8 cellular contexts compared by ENCODE assay signal in the genomic region with DNA sequence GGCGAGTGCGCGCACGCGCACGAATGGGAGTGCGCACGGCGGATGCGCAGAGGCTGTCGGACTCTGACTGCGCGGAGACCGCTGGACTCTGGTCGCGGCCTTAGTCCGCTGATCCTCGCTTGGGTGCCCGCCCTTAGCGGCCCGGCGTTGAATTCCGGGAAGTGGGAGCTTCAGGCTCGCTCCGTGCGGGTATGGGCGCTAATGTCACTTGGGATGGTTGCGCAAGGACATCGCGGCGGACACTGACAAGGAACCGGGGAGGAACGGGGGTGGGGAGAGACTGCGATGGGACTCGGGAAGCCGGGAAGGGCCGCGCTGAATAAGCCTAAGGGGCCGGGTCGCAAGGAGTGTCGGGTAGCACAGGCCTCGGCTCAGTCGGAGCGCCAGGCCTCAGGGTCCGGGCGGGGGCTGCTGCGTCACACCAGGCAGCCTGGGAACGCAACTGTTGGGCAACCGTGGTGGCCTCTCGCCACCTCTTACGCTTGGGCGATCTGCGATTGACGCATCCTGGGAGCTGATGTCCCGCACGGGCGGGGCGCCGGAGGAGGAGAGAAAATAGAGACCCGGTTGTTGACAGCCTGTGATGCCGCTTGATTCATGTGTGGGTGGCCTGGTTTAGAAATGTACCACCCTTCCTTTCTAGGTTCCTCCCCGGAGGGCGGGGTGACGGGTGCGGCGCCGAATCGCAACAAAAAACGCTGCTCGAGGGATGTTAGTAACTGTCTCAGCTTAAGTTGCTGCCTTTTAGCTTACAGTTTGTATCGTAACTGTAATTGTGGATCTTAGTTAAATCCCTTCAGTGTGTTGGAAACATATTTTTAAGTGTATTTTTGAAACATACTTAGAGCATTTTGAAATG. TPM values are rescaled to one million over a fixed set of nuclear protein-coding genes. Genes with fewer than 3 reads are reported as not detected.
A peak's percentile ranks its signal among the peaks of the same experiment; 100 is the strongest.
DNase-seq lines count a peak whose midpoint lies in the region; ATAC-seq and TF ChIP-seq lines count a peak whose summit lies in the region.

No MANE protein-coding gene starts in this region.

- peak overlapping the region; percentile 95 for H3K9ac ChIP-seq in mammary epithelial cell (ENCODE audit: insufficient read depth, low read length)

- in situ Hi-C loops in mammary epithelial cell (cut with MboI; ENCODE audit: low sequenced_read_pairs in 2 of 2), result no loop called here

- H2AFZ ChIP-seq in mammary epithelial cell (ENCODE audit: low read depth, low read length), result peak overlapping the region; percentile 86

- dilution Hi-C loops in mammary epithelial cell (cut with HindIII; ENCODE audit: low sequenced_read_pairs), result no loop called here

- peak; percentile 96 for DNase-seq in A673 (ENCODE audit: low spot score)
- DNase-seq in NCI-H2171 (lab: John Stamatoyannopoulos, UW), result peak; percentile 59
- DNase-seq in WERI-Rb-1, result peak; percentile 92
- peak; percentile 97 for DNase-seq in mammary epithelial cell
- peak; percentile 81 for DNase-seq in iPS-NIHi11 (ENCODE audit: low spot score)

- H3K27me3 ChIP-seq in A673 (replicated peaks; ENCODE audit: insufficient read depth, low read depth, low read length, poor library complexity), result no peaks in the 10 kb centered on the region
- no peaks in the 10 kb centered on the region for H3K27me3 ChIP-seq in WERI-Rb-1 (ENCODE audit: insufficient read depth, low read depth, severe bottlenecking)
- no peaks in the 10 kb centered on the region for H3K27me3 ChIP-seq in mammary epithelial cell (ENCODE audit: insufficient read depth, low read length)

- H3K4me2 ChIP-seq in mammary epithelial cell (ENCODE audit: insufficient read depth, low read depth, low read length), result peak overlapping the region; percentile 72

- no peaks in the 10 kb centered on the region for H3K9me3 ChIP-seq in A673 (ENCODE audit: low read depth, low read length, poor library complexity, severe bottlenecking)
- no peaks in the 10 kb centered on the region for H3K9me3 ChIP-seq in WERI-Rb-1 (ENCODE audit: severe bottlenecking)
- no peaks in the 10 kb centered on the region for H3K9me3 ChIP-seq in mammary epithelial cell (replicated peaks; ENCODE audit: insufficient read depth, low read length)

- intact Hi-C loops in A673 (cut with micrococcal nuclease; ENCODE audit: unreplicated experiment) (loop anchor here (5.0 kb wide), 2 partner anchors 103 to 157 kb away; a partner anchor contains a TSS), mammary epithelial cell (cut with micrococcal nuclease) (loop anchor here (1.0 to 5.0 kb wide), 4 partner anchors 23 to 515 kb away; a partner anchor contains a TSS)

- H3K27ac ChIP-seq in A673 (ENCODE audit: low read depth, low read length, poor library complexity, severe bottlenecking), result peak overlapping the region; percentile 97
- H3K27ac ChIP-seq in WERI-Rb-1, result peak overlapping the region; percentile 95
- peak overlapping the region; percentile 93 for H3K27ac ChIP-seq in mammary epithelial cell (ENCODE audit: insufficient read depth, low read depth, low read length)
- H3K27ac ChIP-seq in skin epidermis, result peak overlapping the region; percentile 92 to 100 (median 99)

- POLR2A ChIA-PET in A673 (lab: Charles Lee; ENCODE audit: low non-redundant PET), result no interaction called here

- CTCF ChIA-PET in A673 (lab: Charles Lee), result no interaction called here
- CTCF ChIA-PET in mammary epithelial cell (lab: Charles Lee; ENCODE audit: low non-redundant PET), result no interaction called here

- H3K79me2 ChIP-seq in mammary epithelial cell (ENCODE audit: insufficient read depth, low read length), result peaks cover 67% of the 10 kb centered on the region

- H3K4me3 ChIP-seq in A673 (ENCODE audit: low read depth, low read length, poor library complexity, severe bottlenecking) (peak overlapping the region; percentile 85), WERI-Rb-1 (ENCODE audit: low read depth, low read length) (peak overlapping the region; percentile 90), mammary epithelial cell (replicated peaks in 1 of 3; ENCODE audit: insufficient read depth in 1 of 3, low read depth in 2 of 3, low read length in 3 of 3) (peak overlapping the region; percentile 63 to 93 (median 80)), skin epidermis (peak overlapping the region; percentile 69 to 99 (median 93))

- H3K4me1 ChIP-seq in A673 (ENCODE audit: insufficient read depth, low read length, poor library complexity, severe bottlenecking), result peaks cover 15% of the 10 kb centered on the region
- H3K4me1 ChIP-seq in mammary epithelial cell (ENCODE audit: insufficient read depth, low read length), result peaks cover 13% of the 10 kb centered on the region

- H3K36me3 ChIP-seq in A673 (ENCODE audit: insufficient read depth, low read length, poor library complexity, severe bottlenecking) (peaks cover 18% of the 10 kb centered on the region), WERI-Rb-1 (peaks cover 22% of the 10 kb centered on the region), mammary epithelial cell (ENCODE audit: insufficient read depth, low read length) (peaks cover 7% of the 10 kb centered on the region)

- peak; percentile 67 for ATAC-seq in GM18858 (IDR thresholded peaks at IDR 0.05; ENCODE audit: unreplicated experiment)
- peak; percentile 54 for ATAC-seq in HG03066 (IDR thresholded peaks at IDR 0.05; ENCODE audit: low read depth, unreplicated experiment)

- TSS peak; percentile 54 for BruUV-seq in A673 (replicated peaks; lab: Mats Ljungman, UMichigan)
- BruUV-seq in mammary epithelial cell (replicated peaks; lab: Mats Ljungman, UMichigan), result TSS peak; percentile 31

- 1% methylated on average over 35 of the region's 71 CpGs for WGBS in mammary epithelial cell (ENCODE audit: low coverage, missing lambda C conversion rate)

- no peaks in the 10 kb centered on the region for H4K20me1 ChIP-seq in mammary epithelial cell (ENCODE audit: insufficient read depth, low read length)

- TF ChIP-seq CTCF in A673 (conservative IDR thresholded peaks at IDR 0.05; ENCODE audit: low read depth, low read length) (no peak), WERI-Rb-1 (IDR thresholded peaks at IDR 0.05; ENCODE audit: low read depth, low read length) (no peak), mammary epithelial cell (conservative IDR thresholded peaks at IDR 0.05 in 1 of 2, IDR thresholded peaks at IDR 0.05 in 1 of 2; ENCODE audit: extremely low read depth in 1 of 2, insufficient read depth in 1 of 2, low read depth in 1 of 2, low read length in 2 of 2) (no peak)

RNA-seq across cellular contexts. Expression of a gene that starts 0.5 kb away (rescaled TPM):
- 57.8 and 61.0 TPM in 2 replicates for total RNA-seq in A673 (2021)
- 10 to 100 TPM; 34.9 to 39.8 TPM for total RNA-seq in mammary epithelial cell
- polyA plus RNA-seq in mammary epithelial cell, result 11.6 TPM
- 49.4 TPM for polyA minus RNA-seq in mammary epithelial cell

Comparison
In these comparisons a context has a peak if more than half of its experiments do, and no peak if none do; other contexts are left out.
1. Peak in every context shown above with its lines: DNase-seq, ATAC-seq, H3K4me3 ChIP-seq and H3K27ac ChIP-seq.